In genomic region chr17:75764417-75764710, GRCh38 we compare ENCODE assay signal across 8 cellular contexts. TPM values are rescaled to one million over a fixed set of nuclear protein-coding genes. Genes with fewer than 3 reads are reported as not detected.
DNase-seq lines count a peak whose midpoint lies in the region; ATAC-seq and TF ChIP-seq lines count a peak whose summit lies in the region.

No MANE protein-coding gene starts in this region.

- peak overlapping the region; percentile 78 for H3K9ac ChIP-seq in ES-I3 (ENCODE audit: low read depth, low read length)

- TF ChIP-seq EP300 in esophagus muscularis mucosa (IDR thresholded peaks at IDR 0.05): no peak

- DNase-seq in RWPE1 (ENCODE audit: low spot score) (no peak), esophagus muscularis mucosa (ENCODE audit: extremely low spot score) (no peak), prostate gland (ENCODE audit: low spot score) (no peak), NOMO-1 treated with DMSO at 0.1 percent for 48 hours (lab: John Stamatoyannopoulos, UW; ENCODE audit: unreplicated experiment) (no peak), SW480 (ENCODE audit: low spot score) (no peak), SHP77 (lab: John Stamatoyannopoulos, UW) (no peak)

- TF ChIP-seq CTCF in RWPE1 (conservative IDR thresholded peaks at IDR 0.05; ENCODE audit: low read depth) (no peak), esophagus muscularis mucosa (IDR thresholded peaks at IDR 0.05) (no peak), prostate gland (IDR thresholded peaks at IDR 0.05) (peak in 1 of 4 experiments; percentile 30)

- 2% methylated on average over 11 of the region's 14 CpGs for WGBS in esophagus muscularis mucosa
- 8% methylated on average over 13 of the region's 14 CpGs for WGBS in prostate gland

- H3K4me1 ChIP-seq in ES-I3 (ENCODE audit: insufficient read depth, low read length): peaks cover 5% of the 10 kb centered on the region; the same call in 1 of the 2 replicates
- peaks cover 10 to 30% (median 26%) of the 10 kb centered on the region in 4 donors for H3K4me1 ChIP-seq in esophagus muscularis mucosa
- peaks cover 3% of the 10 kb centered on the region for H3K4me1 ChIP-seq in prostate gland (replicated peaks)

- intact Hi-C loops in esophagus muscularis mucosa (cut with DNase I) (loop anchor here (10.0 kb wide), 1 partner anchor 60 kb away; no protein-coding TSS in a partner anchor), prostate gland (cut with DNase I) (loop anchor here (5.0 kb wide), 1 partner anchor 128 kb away; no protein-coding TSS in a partner anchor)

- H3K4me3 ChIP-seq in esophagus muscularis mucosa (peak overlapping the region; percentile 71 to 91 (median 77)), prostate gland (peak overlapping the region; percentile 59 to 60)

- H3K9me3 ChIP-seq in ES-I3 (ENCODE audit: control insufficient read depth, insufficient read depth, low read length): no peaks in the 10 kb centered on the region
- H3K9me3 ChIP-seq in esophagus muscularis mucosa: no peaks in the 10 kb centered on the region
- H3K9me3 ChIP-seq in prostate gland: no peaks in the 10 kb centered on the region

- peak overlapping the region; percentile 98 for H3K27ac ChIP-seq in RWPE1
- peak overlapping the region; percentile 83 to 93 (median 90) for H3K27ac ChIP-seq in esophagus muscularis mucosa (replicated peaks in 1 of 4)
- H3K27ac ChIP-seq in prostate gland: peak overlapping the region; percentile 77 to 84

- TF ChIP-seq POLR2A in esophagus muscularis mucosa (IDR thresholded peaks at IDR 0.05; ENCODE audit: low read depth) (no peak), prostate gland (IDR thresholded peaks at IDR 0.05) (no peak)

- no peaks in the 10 kb centered on the region for H3K27me3 ChIP-seq in esophagus muscularis mucosa
- no peaks in the 10 kb centered on the region for H3K27me3 ChIP-seq in prostate gland (replicated peaks; ENCODE audit: insufficient read depth)

- H3K36me3 ChIP-seq in ES-I3 (ENCODE audit: insufficient read depth, low read length): no peaks in the 10 kb centered on the region
- peaks cover 0 to 31% (median 8%) of the 10 kb centered on the region in 4 donors for H3K36me3 ChIP-seq in esophagus muscularis mucosa
- H3K36me3 ChIP-seq in prostate gland: no peaks in the 10 kb centered on the region

- ATAC-seq in HG03460 (IDR thresholded peaks at IDR 0.05; ENCODE audit: unreplicated experiment): no peak

- CTCF ChIA-PET in RWPE1 (lab: Yijun Ruan, JAX): interaction anchor here (0.7 to 2.0 kb wide), 8 partner anchors 8 to 115 kb away, joined by 3 to 7 read pairs (median 4); no protein-coding TSS in a partner anchor

- POLR2A ChIA-PET in RWPE1 (lab: Yijun Ruan, JAX; ENCODE audit: low non-redundant PET): no interaction called here

RNA-seq across cellular contexts. Expression of gene GALK1, which starts 0.6 kb away (rescaled TPM):
- total RNA-seq in esophagus muscularis mucosa: 10 to 100 TPM; 16.9 to 34.1 (median 24.4) TPM
- 10 to 100 TPM; 28.1 to 28.5 TPM for total RNA-seq in prostate gland

RNA-seq across cellular contexts. Expression of gene UNK, which starts 20.2 kb away (rescaled TPM):
- total RNA-seq in esophagus muscularis mucosa (10 to 100 TPM; 18.0 to 23.7 (median 20.0) TPM), prostate gland (10 to 100 TPM; 68.9 to 72.5 TPM)

RNA-seq across cellular contexts. Expression of gene ITGB4, which starts 43.1 kb away (rescaled TPM):
- total RNA-seq in esophagus muscularis mucosa: 10 to 100 TPM; 36.5 to 57.4 (median 46.6) TPM
- 100 to 1,000 TPM in 1 of 2 donors, 10 to 100 TPM in 1; 81.0 to 105 TPM for total RNA-seq in prostate gland
